Comparison of ENCODE assay signal across 14 cellular contexts in the genomic region with DNA sequence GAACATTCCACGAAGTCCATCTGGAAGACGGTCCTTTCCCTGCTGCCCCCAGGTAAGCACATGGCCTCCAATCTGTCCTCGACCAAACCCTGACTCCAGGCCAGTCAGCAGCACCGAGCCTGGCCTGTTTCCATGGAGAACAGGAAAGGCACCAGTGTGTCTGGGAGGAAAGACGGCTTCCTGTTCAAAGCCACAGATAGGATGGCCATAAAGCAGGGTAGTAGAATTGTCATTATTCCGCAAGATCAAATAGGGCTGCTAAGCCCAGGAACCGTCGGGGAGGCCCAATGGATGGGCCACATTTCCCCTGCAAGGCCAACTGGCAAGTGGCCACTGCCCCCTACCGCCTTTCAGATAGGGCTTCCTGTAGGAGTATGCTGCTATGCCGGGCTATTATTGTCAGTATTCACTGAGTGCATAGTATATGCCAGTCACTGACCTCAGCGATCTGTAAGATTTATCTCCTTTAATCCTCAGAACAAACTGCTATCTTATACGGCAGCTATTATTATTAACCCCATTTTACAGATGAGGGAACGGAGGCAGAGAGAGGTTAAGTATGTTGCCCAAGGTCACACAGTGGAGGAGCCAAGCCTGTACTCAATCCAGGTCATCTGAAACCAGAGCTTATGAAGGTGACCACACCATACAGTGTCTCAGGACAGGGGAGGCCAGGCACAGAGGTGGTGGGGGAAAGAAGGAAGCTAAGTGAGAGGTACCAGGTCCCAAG. TPM values are rescaled to one million over a fixed set of nuclear protein-coding genes. Genes with fewer than 3 reads are reported as not detected.
DNase-seq lines count a peak whose midpoint lies in the region; ATAC-seq and TF ChIP-seq lines count a peak whose summit lies in the region.
"Had no signal": no experiment of that assay in that cellular context is flagged by ENCODE, and none has a peak within 500 bp of the region (broad histone marks: within the 10 kb centered on the region; RNA-seq: fewer than 3 reads in every experiment).

No MANE protein-coding gene starts in this region.

- peak overlapping the region; percentile 52 for H3K27ac ChIP-seq in HL-60 (replicated peaks)

- peak in 1 of 2 experiments; percentile 49 for DNase-seq in HL-60 (ENCODE audit: low read depth in 1 of 2, low spot score in 1 of 2)
- DNase-seq in UCSD-AML1 (lab: John Stamatoyannopoulos, UW; ENCODE audit: unreplicated experiment), result peak; percentile 90
- peak; percentile 53 for DNase-seq in left ventricle myocardium superior
- peak; percentile 19 for DNase-seq in putamen (ENCODE audit: low spot score)
- no peak for DNase-seq in NCI-H2196 treated with DMSO at 0.1 percent for 48 hours (lab: John Stamatoyannopoulos, UW; ENCODE audit: unreplicated experiment)
- DNase-seq in mesenteric fat pad (ENCODE audit: low spot score), result no peak
- DNase-seq: activated naive CD4-positive, alpha-beta T cell; Caco-2; NCI-H1092; NCI-H524 treated with DMSO at 0.1 percent for 48 hours had no signal

- intact Hi-C loops in left ventricle myocardium superior (cut with micrococcal nuclease), result no loop called here

- no peak overlapping the region for H3K4me3 ChIP-seq in HL-60 (replicated peaks; ENCODE audit: insufficient read depth, low read length)
- H3K4me3 ChIP-seq: lung had no signal

- ATAC-seq in left ventricle myocardium superior (peak; percentile 57), HG03095 (IDR thresholded peaks at IDR 0.05; ENCODE audit: unreplicated experiment) (no peak), HG02973 (IDR thresholded peaks at IDR 0.05; ENCODE audit: unreplicated experiment) (no peak)
- ATAC-seq: HCT116 had no signal

- no peaks in the 10 kb centered on the region for H3K27me3 ChIP-seq in HL-60 (ENCODE audit: insufficient read depth, poor library complexity, severe bottlenecking)

- no peak for TF ChIP-seq CTCF in HL-60 (IDR thresholded peaks at IDR 0.05; ENCODE audit: insufficient read depth, low read length)

RNA-seq across cellular contexts. Expression of a gene that starts 23.0 kb away (rescaled TPM):
- total RNA-seq in left ventricle myocardium superior (5.2 TPM), mesenteric fat pad (33.0 TPM)

Comparison
In these comparisons a context has a peak if more than half of its experiments do, and no peak if none do; other contexts are left out.
1. DNase-seq: peak in UCSD-AML1 (single experiment), left ventricle myocardium superior (single experiment) and putamen (single experiment); none in NCI-H2196 treated with DMSO at 0.1 percent for 48 hours (single experiment) and mesenteric fat pad (single experiment).